ENCODE assay signal across 16 cellular contexts in genomic region chr22:18906896-18907295, GRCh38. TPM values are rescaled to one million over a fixed set of nuclear protein-coding genes. Genes with fewer than 3 reads are reported as not detected.
"Had no signal": no experiment of that assay in that cellular context is flagged by ENCODE, and none has a peak within 500 bp of the region (broad histone marks: within the 10 kb centered on the region; RNA-seq: fewer than 3 reads in every experiment).

No MANE protein-coding gene starts in this region.

- H3K27ac Mint-ChIP-seq: activated CD4-positive, alpha-beta memory T cell treated with anti-CD3 and anti-CD28 coated beads, Interleukin-2, amount 10 ng/mL, durations not matched to agents 7 days and 5 days; activated naive CD8-positive, alpha-beta T cell treated with anti-CD3 and anti-CD28 coated beads, Interleukin-2, amount 10 ng/mL, durations not matched to agents 7 days and 5 days; immature natural killer cell; nephron progenitor cell; stimulated activated memory B cell treated with anti-CD40 and anti-IgM and Interleukin-4, amounts not matched to agents 10 μg/mL and 1 μg/mL and 100 μg/mL, for 72 hours had no signal

- H3K36me3 ChIP-seq: ovary, upper lobe of left lung had no signal

- H3K36me3 Mint-ChIP-seq: activated naive CD8-positive, alpha-beta T cell treated with anti-CD3 and anti-CD28 coated beads, Interleukin-2, amount 10 ng/mL, durations not matched to agents 7 days and 5 days; immature natural killer cell; stimulated activated memory B cell treated with anti-CD40 and anti-IgM and Interleukin-4, amounts not matched to agents 10 μg/mL and 1 μg/mL and 100 μg/mL, for 72 hours had no signal

- DNase-seq: activated CD4-positive, alpha-beta memory T cell treated with anti-CD3 and anti-CD28 coated beads, Interleukin-2, amount 10 ng/mL, durations not matched to agents 7 days and 5 days; activated CD4-positive, alpha-beta T cell treated with anti-CD3 and anti-CD28 coated beads for 1 hour; activated CD8-positive, alpha-beta memory T cell treated with anti-CD3 and anti-CD28 coated beads, Interleukin-2, amount 50 U/mL, for 4 hours; activated naive CD8-positive, alpha-beta T cell treated with anti-CD3 and anti-CD28 coated beads, Interleukin-2, amount 10 ng/mL, durations not matched to agents 7 days and 5 days; anterior cingulate cortex; immature natural killer cell; mesendoderm; nephron progenitor cell; ovary; right cardiac atrium; T-helper 9 cell; upper lobe of left lung had no signal

- H3K27me3 ChIP-seq: ovary, upper lobe of left lung had no signal

- H3K9me3 ChIP-seq: ovary, upper lobe of left lung had no signal

- H3K4me3 Mint-ChIP-seq: activated CD4-positive, alpha-beta memory T cell treated with anti-CD3 and anti-CD28 coated beads, Interleukin-2, amount 10 ng/mL, durations not matched to agents 7 days and 5 days; activated naive CD8-positive, alpha-beta T cell treated with anti-CD3 and anti-CD28 coated beads, Interleukin-2, amount 10 ng/mL, durations not matched to agents 7 days and 5 days; immature natural killer cell; nephron progenitor cell; stimulated activated memory B cell treated with anti-CD40 and anti-IgM and Interleukin-4, amounts not matched to agents 10 μg/mL and 1 μg/mL and 100 μg/mL, for 72 hours had no signal

- H3K9me3 Mint-ChIP-seq: activated CD4-positive, alpha-beta memory T cell treated with anti-CD3 and anti-CD28 coated beads, Interleukin-2, amount 10 ng/mL, durations not matched to agents 7 days and 5 days; activated naive CD8-positive, alpha-beta T cell treated with anti-CD3 and anti-CD28 coated beads, Interleukin-2, amount 10 ng/mL, durations not matched to agents 7 days and 5 days; immature natural killer cell; nephron progenitor cell; stimulated activated memory B cell treated with anti-CD40 and anti-IgM and Interleukin-4, amounts not matched to agents 10 μg/mL and 1 μg/mL and 100 μg/mL, for 72 hours had no signal

- H3K27me3 Mint-ChIP-seq: activated CD4-positive, alpha-beta memory T cell treated with anti-CD3 and anti-CD28 coated beads, Interleukin-2, amount 10 ng/mL, durations not matched to agents 7 days and 5 days; activated naive CD8-positive, alpha-beta T cell treated with anti-CD3 and anti-CD28 coated beads, Interleukin-2, amount 10 ng/mL, durations not matched to agents 7 days and 5 days; stimulated activated memory B cell treated with anti-CD40 and anti-IgM and Interleukin-4, amounts not matched to agents 10 μg/mL and 1 μg/mL and 100 μg/mL, for 72 hours had no signal

- H3K27ac ChIP-seq: ovary, upper lobe of left lung had no signal

- FAIRE-seq: endometrium had no signal

- H3K4me3 ChIP-seq: ovary, smooth muscle cell, upper lobe of left lung had no signal

- H3K4me1 Mint-ChIP-seq: activated CD4-positive, alpha-beta memory T cell treated with anti-CD3 and anti-CD28 coated beads, Interleukin-2, amount 10 ng/mL, durations not matched to agents 7 days and 5 days; activated naive CD8-positive, alpha-beta T cell treated with anti-CD3 and anti-CD28 coated beads, Interleukin-2, amount 10 ng/mL, durations not matched to agents 7 days and 5 days; immature natural killer cell; nephron progenitor cell; stimulated activated memory B cell treated with anti-CD40 and anti-IgM and Interleukin-4, amounts not matched to agents 10 μg/mL and 1 μg/mL and 100 μg/mL, for 72 hours had no signal

- H3K4me1 ChIP-seq: upper lobe of left lung had no signal

RNA-seq across cellular contexts. Expression of gene PRODH, which starts 29.2 kb away (rescaled TPM):
- total RNA-seq: dermis microvascular lymphatic vessel endothelial cell had no signal
- polyA plus RNA-seq: immature natural killer cell, smooth muscle cell had no signal
